Comparison of ENCODE assay signal across 22 cellular contexts in genomic region chr16:65445313-65446260, GRCh38.
DNase-seq lines count a peak whose midpoint lies in the region; ATAC-seq and TF ChIP-seq lines count a peak whose summit lies in the region.
"Had no signal": no experiment of that assay in that cellular context is flagged by ENCODE, and none has a peak within 500 bp of the region (broad histone marks: within the 10 kb centered on the region; RNA-seq: fewer than 3 reads in every experiment).

No MANE protein-coding gene starts in this region.

- H3K9me3 ChIP-seq in GM23248 (ENCODE audit: low read depth), result no peaks in the 10 kb centered on the region
- H3K9me3 ChIP-seq: HAP-1 had no signal

- no peak overlapping the region for H3K27ac ChIP-seq in GM23248
- H3K27ac ChIP-seq: BLaER1 treated with 17β-estradiol and CSF1 and Interleukin-3, amounts not matched to agents 10 nM and 100 nM; SK-N-MC had no signal

- peak overlapping the region; percentile 0 for H3K4me2 ChIP-seq in GM23248 (ENCODE audit: unreplicated experiment)
- H3K4me2 ChIP-seq: BLaER1 treated with 17β-estradiol and CSF1 and Interleukin-3, amounts not matched to agents 10 nM and 100 nM had no signal

- H3K4me1 ChIP-seq in GM23248 (ENCODE audit: insufficient read depth), result peaks cover 17% of the 10 kb centered on the region
- H3K4me1 ChIP-seq: BLaER1 treated with 17β-estradiol and CSF1 and Interleukin-3, amounts not matched to agents 10 nM and 100 nM; Caco-2; HAP-1 had no signal

- no peak for TF ChIP-seq CTCF in fibroblast of the aortic adventitia (IDR thresholded peaks at IDR 0.05; ENCODE audit: insufficient read depth, low read length)

- no peak overlapping the region for H3K4me3 ChIP-seq in GM23248
- H3K4me3 ChIP-seq in fibroblast of the aortic adventitia (ENCODE audit: low read depth, low read length), result no peak overlapping the region
- H3K4me3 ChIP-seq: BLaER1 treated with 17β-estradiol and CSF1 and Interleukin-3, amounts not matched to agents 10 nM and 100 nM; HAP-1; SK-N-MC had no signal

- H3K9me2 ChIP-seq in GM23248 (ENCODE audit: insufficient read depth), result no peaks in the 10 kb centered on the region

- no peaks in the 10 kb centered on the region for H3K27me3 ChIP-seq in GM23248 (replicated peaks; ENCODE audit: insufficient read depth)
- H3K27me3 ChIP-seq: BLaER1 treated with 17β-estradiol and CSF1 and Interleukin-3, amounts not matched to agents 10 nM and 100 nM had no signal

- H3F3A ChIP-seq in GM23248 (ENCODE audit: insufficient read depth), result no peaks in the 10 kb centered on the region

- no peak overlapping the region for H3K9ac ChIP-seq in GM23248
- H3K9ac ChIP-seq: BLaER1 treated with 17β-estradiol and CSF1 and Interleukin-3, amounts not matched to agents 10 nM and 100 nM had no signal

- DNase-seq in AG08395 (ENCODE audit: low spot score) (peak; percentile 21), GM23248 (peak; percentile 52), astrocyte of the hippocampus (ENCODE audit: low read depth, low spot score) (peak; percentile 7), fibroblast of the aortic adventitia (ENCODE audit: low read depth) (peak; percentile 34), NCI-H510A treated with DMSO at 0.1 percent for 48 hours (lab: John Stamatoyannopoulos, UW) (no peak), NCI-H2196 (lab: John Stamatoyannopoulos, UW; ENCODE audit: unreplicated experiment) (no peak)
- DNase-seq: Caco-2; CD4-positive, alpha-beta memory T cell; DND-41; Karpas-422; NCI-H1694; NCI-H2081; NCI-H2171 treated with DMSO at 0.1 percent for 48 hours; NCI-H446; NCI-H526 treated with DMSO at 0.1 percent for 48 hours; OCI-M1; SHP77 treated with DMSO at 0.1 percent for 48 hours had no signal

- no peaks in the 10 kb centered on the region for H4K20me1 ChIP-seq in GM23248 (ENCODE audit: insufficient read depth)
- H4K20me1 ChIP-seq: BLaER1 treated with 17β-estradiol and CSF1 and Interleukin-3, amounts not matched to agents 10 nM and 100 nM had no signal

- 9 to 16% methylated on average over 1 of the region's 1 CpG for WGBS in GM23248 (ENCODE audit: low coverage in 1 of 2, low lambda C conversion rate in 2 of 2, missing lambda C conversion rate in 2 of 2), 2 experiments

- ATAC-seq in HG02852 (IDR thresholded peaks at IDR 0.05; ENCODE audit: unreplicated experiment) (no peak), HG02571 (IDR thresholded peaks at IDR 0.05; ENCODE audit: unreplicated experiment) (no peak)

- no peaks in the 10 kb centered on the region for H3K36me3 ChIP-seq in GM23248 (ENCODE audit: low read depth)
- H3K36me3 ChIP-seq: BLaER1 treated with 17β-estradiol and CSF1 and Interleukin-3, amounts not matched to agents 10 nM and 100 nM; HAP-1 had no signal

- in situ Hi-C loops in GM23248 (cut with MboI), result no loop called here

- no peaks in the 10 kb centered on the region for H3K79me2 ChIP-seq in GM23248 (ENCODE audit: insufficient read depth)

- no peak overlapping the region for H2AFZ ChIP-seq in GM23248

Comparison
In these comparisons a context has a peak if more than half of its experiments do, and no peak if none do; other contexts are left out.
1. DNase-seq: peak in AG08395 (single experiment), GM23248 (single experiment), astrocyte of the hippocampus (single experiment) and fibroblast of the aortic adventitia (single experiment); none in NCI-H510A treated with DMSO at 0.1 percent for 48 hours (single experiment) and NCI-H2196 (single experiment).